In the genomic region with DNA sequence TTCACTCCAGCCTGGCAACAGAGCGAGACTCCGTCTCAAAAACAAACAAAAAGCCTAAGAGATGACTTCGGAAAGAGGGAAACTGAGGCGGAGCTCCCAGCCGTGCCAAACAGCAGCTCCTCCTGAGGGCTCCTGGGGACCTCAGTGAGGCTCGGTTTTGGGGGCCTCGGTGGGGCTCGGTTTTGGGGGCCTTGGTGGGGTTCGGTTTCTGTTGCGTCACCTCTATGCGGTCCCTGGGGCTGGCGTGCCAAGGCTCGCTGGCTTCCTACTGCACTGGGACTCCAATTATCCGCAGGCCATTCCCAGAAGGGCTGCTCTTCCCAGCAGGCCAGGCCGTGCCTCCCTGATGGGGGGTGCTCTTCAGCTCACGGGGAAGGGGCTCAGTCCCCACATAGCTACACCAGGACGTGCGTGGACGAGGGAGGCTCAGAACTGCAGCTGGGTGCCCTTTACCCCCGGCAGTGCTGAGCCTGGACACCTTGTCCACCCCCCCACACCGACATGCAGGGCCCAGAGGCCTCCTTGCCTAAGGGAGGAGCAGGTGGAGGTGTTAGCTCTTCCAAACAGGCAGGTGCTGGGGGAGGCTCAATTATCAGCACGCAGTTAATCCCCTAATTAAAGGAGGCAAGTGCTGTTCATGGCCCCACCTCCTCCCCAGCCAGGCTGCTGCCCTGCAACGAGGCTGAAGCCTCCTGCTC, we compare ENCODE assay signal across 21 cellular contexts. TPM values are rescaled to one million over a fixed set of nuclear protein-coding genes. Genes with fewer than 3 reads are reported as not detected.
A peak's percentile ranks its signal among the peaks of the same experiment; 100 is the strongest.
DNase-seq lines count a peak whose midpoint lies in the region; TF ChIP-seq lines count a peak whose summit lies in the region.
"Had no signal": no experiment of that assay in that cellular context is flagged by ENCODE, and none has a peak within 500 bp of the region (broad histone marks: within the 10 kb centered on the region; RNA-seq: fewer than 3 reads in every experiment).

No MANE protein-coding gene starts in this region.

- no peak overlapping the region for H4K8ac ChIP-seq in neuronal stem cell (ENCODE audit: low read depth, low read length)

- peak overlapping the region; percentile 96 for H2BK15ac ChIP-seq in neuronal stem cell (ENCODE audit: low read length)

- no peak overlapping the region for H2AFZ ChIP-seq in neuronal stem cell (ENCODE audit: low read length)
- H2AFZ ChIP-seq in OCI-LY7 (ENCODE audit: low read length), result no peak overlapping the region

- H4K91ac ChIP-seq in neuronal stem cell (ENCODE audit: low read depth, low read length, poor library complexity), result no peak overlapping the region

- no TSS peak for BruUV-seq in OCI-LY7 (replicated peaks; lab: Mats Ljungman, UMichigan)

- no peak overlapping the region for H2BK12ac ChIP-seq in neuronal stem cell (ENCODE audit: low read length)

- H3K14ac ChIP-seq in neuronal stem cell (ENCODE audit: low read length), result no peak overlapping the region

- H2BK120ac ChIP-seq in neuronal stem cell (ENCODE audit: low read depth, low read length), result no peak overlapping the region

- no peak overlapping the region for H3K27ac ChIP-seq in neuronal stem cell (replicated peaks; ENCODE audit: low read length)
- no peak overlapping the region for H3K27ac ChIP-seq in OCI-LY7 (ENCODE audit: low read depth, low read length, poor library complexity, severe bottlenecking)
- H3K27ac ChIP-seq: KMS-11, uterus had no signal

- no peak overlapping the region for H3K4ac ChIP-seq in neuronal stem cell (ENCODE audit: low read length)

- H3K4me3 ChIP-seq in neuronal stem cell (ENCODE audit: low read length in 2 of 2), result no peak overlapping the region
- no peak overlapping the region for H3K4me3 ChIP-seq in OCI-LY7 (ENCODE audit: low read depth, low read length, poor library complexity, severe bottlenecking)
- H3K4me3 ChIP-seq: uterus had no signal

- no peak overlapping the region for H3K9ac ChIP-seq in neuronal stem cell (ENCODE audit: low read depth, low read length, poor library complexity)
- H3K9ac ChIP-seq: KMS-11 had no signal

- no CpG with 5 or more reads among the region's 23 CpGs for WGBS in neuronal stem cell (ENCODE audit: extremely low coverage in 2 of 2, insufficient read length in 2 of 2, insufficient replicate concordance in 1 of 2), 2 donors

- H3K79me1 ChIP-seq in neuronal stem cell (ENCODE audit: low read depth, low read length), result no peaks in the 10 kb centered on the region

- H3K36me3 ChIP-seq in neuronal stem cell (replicated peaks in 1 of 2; ENCODE audit: control insufficient read depth in 2 of 2, insufficient read depth in 2 of 2, low read length in 2 of 2), result peaks cover 0 to 4% of the 10 kb centered on the region in 2 donors
- no peaks in the 10 kb centered on the region for H3K36me3 ChIP-seq in OCI-LY7 (ENCODE audit: insufficient read depth, low read length)
- H3K36me3 ChIP-seq: stomach, uterus had no signal

- peak overlapping the region; percentile 13 for H3K18ac ChIP-seq in neuronal stem cell (ENCODE audit: low read length)

- H3K4me1 ChIP-seq in neuronal stem cell (ENCODE audit: control insufficient read depth in 2 of 2, insufficient read depth in 1 of 2, low read depth in 1 of 2, low read length in 2 of 2) (no peaks in the 10 kb centered on the region), OCI-LY7 (ENCODE audit: insufficient read depth, low read length, poor library complexity, severe bottlenecking) (no peaks in the 10 kb centered on the region)

- POLR2A ChIA-PET in OCI-LY7 (lab: Charles Lee), result interaction anchor here (0.6 to 0.8 kb wide), 2 partner anchors 116 to 151 kb away, joined by 3 read pairs; no protein-coding TSS in a partner anchor

- CTCF ChIA-PET in OCI-LY7 (lab: Charles Lee; ENCODE audit: unreplicated experiment), result no interaction called here

- no peaks in the 10 kb centered on the region for H4K20me1 ChIP-seq in OCI-LY7 (ENCODE audit: insufficient read depth, low read length)

- peaks cover 0 to 10% of the 10 kb centered on the region in 2 donors for H3K9me3 ChIP-seq in neuronal stem cell (replicated peaks in 1 of 2; ENCODE audit: control insufficient read depth in 2 of 2, insufficient read depth in 1 of 2, low read depth in 1 of 2, low read length in 2 of 2)
- no peaks in the 10 kb centered on the region for H3K9me3 ChIP-seq in OCI-LY7 (ENCODE audit: low read length)
- H3K9me3 ChIP-seq: stomach, uterus had no signal

- H3K79me2 ChIP-seq in OCI-LY7 (ENCODE audit: insufficient read depth, low read depth, low read length), result no peaks in the 10 kb centered on the region

- H3K9me2 ChIP-seq in OCI-LY7 (ENCODE audit: insufficient read depth, low read length), result no peaks in the 10 kb centered on the region

- H3K23ac ChIP-seq in neuronal stem cell (ENCODE audit: low read depth, low read length, poor library complexity), result no peak overlapping the region

- H2AK5ac ChIP-seq in neuronal stem cell (ENCODE audit: low read depth, low read length), result peak overlapping the region; percentile 91

- H3K27me3 ChIP-seq in neuronal stem cell (ENCODE audit: control insufficient read depth in 3 of 3, insufficient read depth in 3 of 3, low read depth in 1 of 3, low read length in 3 of 3), result peaks cover 0 to 39% (median 31%) of the 10 kb centered on the region in 3 experiments
- H3K27me3 ChIP-seq: uterus had no signal

- no peak for TF ChIP-seq CTCF in OCI-LY7 (conservative IDR thresholded peaks at IDR 0.05; ENCODE audit: low read length)

- H3K4me2 ChIP-seq in neuronal stem cell (ENCODE audit: insufficient read depth, low read length, poor library complexity, severe bottlenecking) (no peak overlapping the region), OCI-LY7 (ENCODE audit: low read length) (no peak overlapping the region)
- H3K4me2 ChIP-seq: KMS-11 had no signal

- intact Hi-C loops in OCI-LY7 (cut with micrococcal nuclease; ENCODE audit: unreplicated experiment), result no loop called here

- H2BK5ac ChIP-seq in neuronal stem cell (ENCODE audit: low read length), result no peak overlapping the region

- DNase-seq in NCI-H510A (lab: John Stamatoyannopoulos, UW) (peak; percentile 43), NCI-H510A treated with DMSO at 0.1 percent for 48 hours (lab: John Stamatoyannopoulos, UW) (no peak), NCI-H1417 (lab: John Stamatoyannopoulos, UW) (peak in 2 of 3 experiments; percentile 89 to 96), RPMI8226 (peak; percentile 5), neuronal stem cell (ENCODE audit: low spot score) (no peak), OCI-LY7 (ENCODE audit: low spot score) (no peak), COLO829 (ENCODE audit: low spot score) (no peak), SHP77 (lab: John Stamatoyannopoulos, UW) (no peak)
- DNase-seq: activated B cell treated with CpG ODN at 0.5 μM for 24 hours; activated effector memory CD4-positive, alpha-beta T cell treated with Interleukin-2 at 50 U/mL for 16 hours; CD8-positive, alpha-beta T cell; naive B cell; NCI-H1092; NCI-H526; stomach; T-helper 1 cell; uterus had no signal

RNA-seq across cellular contexts. Expression of a gene that starts 5.1 kb away (rescaled TPM):
- 12.3 TPM for polyA plus RNA-seq in neuronal stem cell (2013, experiment 1 of 2)
- polyA plus RNA-seq in neuronal stem cell (2013, experiment 2 of 2), result 11.7 TPM
- 13.1 and 27.6 TPM in 2 replicates for total RNA-seq in OCI-LY7 (2014; rRNA removed; shearing (Covaris generic))
- 24.1 and 24.5 TPM in 2 replicates for total RNA-seq in OCI-LY7 (2022)

RNA-seq across cellular contexts. Expression of a gene that starts 46.9 kb away (rescaled TPM):
- 0.03 TPM for polyA plus RNA-seq in neuronal stem cell (2013, experiment 1 of 2)
- polyA plus RNA-seq in neuronal stem cell (2013, experiment 2 of 2), result 0.01 TPM
- total RNA-seq in OCI-LY7 (2014; rRNA removed; shearing (Covaris generic)), result not detected in 2 replicates
- total RNA-seq in OCI-LY7 (2022), result not detected in 2 replicates
- total RNA-seq: activated B cell treated with CpG ODN at 0.5 μM for 24 hours; CD8-positive, alpha-beta T cell; H4; uterus had no signal
- polyA plus RNA-seq: liver had no signal

RNA-seq across cellular contexts. Expression of a gene that starts 52.7 kb away (rescaled TPM):
- polyA plus RNA-seq in neuronal stem cell (2013, experiment 1 of 2), result 1.3 TPM
- polyA plus RNA-seq in neuronal stem cell (2013, experiment 2 of 2), result 1.3 TPM
- not detected in 2 replicates for total RNA-seq in OCI-LY7 (2014; rRNA removed; shearing (Covaris generic))
- total RNA-seq in OCI-LY7 (2022), result not detected in 2 replicates
- total RNA-seq: CD8-positive, alpha-beta T cell; G401; H4; liver had no signal
- polyA plus RNA-seq: liver had no signal

Comparison
In these comparisons a context has a peak if more than half of its experiments do, and no peak if none do; other contexts are left out.
1. DNase-seq: peak in NCI-H510A (single experiment), NCI-H1417 (2 of 3) and RPMI8226 (single experiment); none in NCI-H510A treated with DMSO at 0.1 percent for 48 hours (single experiment), neuronal stem cell (single experiment), OCI-LY7 (single experiment), COLO829 (single experiment) and SHP77 (0 of 2).